12 cellular contexts compared by ENCODE assay signal in the genomic region with DNA sequence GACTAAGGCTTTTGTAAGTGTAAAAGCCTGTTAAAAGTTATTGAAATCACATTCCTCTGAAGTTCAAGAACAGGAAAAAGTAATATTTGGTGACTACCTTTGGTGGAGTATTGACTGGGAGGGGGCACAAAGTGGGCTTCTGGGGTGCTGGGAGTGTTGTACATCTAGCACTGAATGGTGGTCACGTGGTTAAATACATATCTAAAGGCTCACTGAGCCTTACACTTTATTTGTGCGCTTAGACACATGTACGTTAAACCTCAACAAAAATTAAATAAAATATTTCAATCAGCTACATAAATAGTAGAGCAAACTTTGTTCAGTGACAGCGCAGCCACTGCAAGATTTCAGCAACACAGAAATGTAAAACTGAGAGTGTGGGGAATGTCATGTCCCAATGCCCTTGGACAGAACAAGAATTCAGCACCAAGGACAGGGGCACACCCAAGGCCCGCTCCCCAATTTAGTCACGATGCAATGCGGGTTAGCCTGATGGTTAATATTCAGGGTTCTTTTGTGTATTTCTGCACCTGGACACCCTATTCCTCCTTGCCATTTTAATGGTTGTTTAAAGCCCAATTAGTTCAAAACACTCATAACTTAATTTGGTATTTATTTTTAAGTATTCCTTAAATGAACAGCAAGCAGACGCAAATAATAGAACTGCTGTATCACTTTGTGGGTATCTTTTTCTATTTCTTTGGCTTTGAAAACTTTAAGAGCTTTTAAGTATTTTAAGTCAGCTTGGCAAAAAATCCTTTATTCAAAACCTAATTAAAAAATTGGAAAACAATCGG. TPM values are rescaled to one million over a fixed set of nuclear protein-coding genes. Genes with fewer than 3 reads are reported as not detected.
A peak's percentile ranks its signal among the peaks of the same experiment; 100 is the strongest.
DNase-seq lines count a peak whose midpoint lies in the region; ATAC-seq and TF ChIP-seq lines count a peak whose summit lies in the region.
"Had no signal": no experiment of that assay in that cellular context is flagged by ENCODE, and none has a peak within 500 bp of the region (broad histone marks: within the 10 kb centered on the region; RNA-seq: fewer than 3 reads in every experiment).

No MANE protein-coding gene starts in this region.

- no peaks in the 10 kb centered on the region for H3K9me3 ChIP-seq in breast epithelium

- H3K27me3 ChIP-seq in breast epithelium = peaks cover 0 to 3% of the 10 kb centered on the region in 2 donors

- no peaks in the 10 kb centered on the region for H3K4me1 ChIP-seq in breast epithelium

- H3K4me3 ChIP-seq in breast epithelium = no peak overlapping the region
- no peak overlapping the region for H3K4me3 ChIP-seq in skeletal muscle cell (ENCODE audit: low read depth, low read length)

- DNase-seq in T47D (ENCODE audit: low read depth in 1 of 2, low spot score in 1 of 2) (peak; percentile 64 to 70), breast epithelium (ENCODE audit: low spot score in 2 of 2) (no peak), OCI-M1 (lab: John Stamatoyannopoulos, UW) (peak; percentile 67), endothelial cell (ENCODE audit: low spot score) (peak; percentile 62), skeletal muscle cell (ENCODE audit: low read depth) (peak; percentile 6), NCI-H82 treated with DMSO at 0.1 percent for 48 hours (lab: John Stamatoyannopoulos, UW; ENCODE audit: unreplicated experiment) (no peak)
- DNase-seq: activated effector memory CD4-positive, alpha-beta T cell treated with anti-CD3 and anti-CD28 coated beads, Interleukin-2, amount 50 U/mL, for 16 hours; C1 segment of cervical spinal cord; naive B cell; NCI-H1092 had no signal

- no peak overlapping the region for H3K27ac ChIP-seq in breast epithelium

- no peaks in the 10 kb centered on the region for H3K36me3 Mint-ChIP-seq in endothelial cell (ENCODE audit: low read depth, unreplicated experiment)
- H3K36me3 Mint-ChIP-seq: naive B cell had no signal

- H3K27ac Mint-ChIP-seq in endothelial cell (ENCODE audit: unreplicated experiment) = no peak overlapping the region
- H3K27ac Mint-ChIP-seq: naive B cell had no signal

- H3K4me1 Mint-ChIP-seq in endothelial cell (ENCODE audit: unreplicated experiment) = no peaks in the 10 kb centered on the region

- no peaks in the 10 kb centered on the region for H3K36me3 ChIP-seq in breast epithelium

- no peak overlapping the region for H3K4me3 Mint-ChIP-seq in endothelial cell (ENCODE audit: unreplicated experiment)
- H3K4me3 Mint-ChIP-seq: naive B cell had no signal

- TF ChIP-seq POLR2A in breast epithelium (IDR thresholded peaks at IDR 0.05) = no peak

- in situ Hi-C loops in T47D (cut with HindIII; ENCODE audit: low pct_unique_long_range_greater_than_20kb, low sequenced_read_pairs) = no loop called here

- intact Hi-C loops in breast epithelium (cut with DNase I; ENCODE audit: low total_unique reads) = no loop called here

- H3K9me3 Mint-ChIP-seq in endothelial cell (ENCODE audit: unreplicated experiment) = no peaks in the 10 kb centered on the region
- H3K9me3 Mint-ChIP-seq: naive B cell had no signal

- TF ChIP-seq CTCF in breast epithelium (IDR thresholded peaks at IDR 0.05) (no peak), endothelial cell (IDR thresholded peaks at IDR 0.05; ENCODE audit: unreplicated experiment) (no peak)

- no peak for ATAC-seq in HG03571 (IDR thresholded peaks at IDR 0.05; ENCODE audit: unreplicated experiment)
- ATAC-seq in GM21381 (IDR thresholded peaks at IDR 0.05; ENCODE audit: unreplicated experiment) = no peak

- H3K27me3 Mint-ChIP-seq in endothelial cell (ENCODE audit: unreplicated experiment) = peaks cover 6% of the 10 kb centered on the region

RNA-seq across cellular contexts. Expression of a gene that starts 37.4 kb away (rescaled TPM):
- total RNA-seq in breast epithelium = 10 to 100 TPM in 1 of 3 donors, 1 to 10 TPM in 1, under 1 TPM in 1; 0.66 to 18.4 (median 1.0) TPM
- 0.51 TPM for total RNA-seq in endothelial cell (ENCODE audit: unreplicated experiment)

RNA-seq across cellular contexts. Expression of a gene that starts 45.2 kb away (rescaled TPM):
- 10 to 100 TPM in 1 of 3 donors, 1 to 10 TPM in 2; 4.0 to 18.9 (median 8.2) TPM for total RNA-seq in breast epithelium
- total RNA-seq in endothelial cell (ENCODE audit: unreplicated experiment) = 7.2 TPM

Comparison
In these comparisons a context has a peak if more than half of its experiments do, and no peak if none do; other contexts are left out.
1. DNase-seq: peak in T47D (2 of 2), OCI-M1 (single experiment), endothelial cell (single experiment) and skeletal muscle cell (single experiment); none in breast epithelium (0 of 2) and NCI-H82 treated with DMSO at 0.1 percent for 48 hours (single experiment).